ENCODE assay signal across 21 cellular contexts in the genomic region with DNA sequence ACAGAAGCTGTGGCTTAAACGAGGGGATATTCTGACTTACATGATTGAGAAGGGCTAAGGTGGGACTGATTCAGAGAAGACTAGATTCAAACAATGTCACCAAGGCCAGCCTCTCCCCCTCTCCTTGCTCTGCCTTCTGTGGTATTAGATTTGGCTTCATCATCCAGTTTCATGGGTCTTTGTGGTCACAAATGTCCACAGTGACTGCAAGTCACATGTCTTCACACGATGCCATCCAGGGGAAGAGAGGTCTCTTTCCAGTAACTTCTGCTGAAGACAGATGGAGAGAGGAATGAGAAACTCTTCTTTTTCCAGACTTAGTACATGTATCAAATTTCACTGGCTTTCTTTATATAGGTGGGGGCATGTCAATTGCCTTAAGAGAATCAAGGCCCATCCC. TPM values are rescaled to one million over a fixed set of nuclear protein-coding genes. Genes with fewer than 3 reads are reported as not detected.
A peak's percentile ranks its signal among the peaks of the same experiment; 100 is the strongest.
DNase-seq lines count a peak whose midpoint lies in the region; ATAC-seq and TF ChIP-seq lines count a peak whose summit lies in the region.
"Had no signal": no experiment of that assay in that cellular context is flagged by ENCODE, and none has a peak within 500 bp of the region (broad histone marks: within the 10 kb centered on the region; RNA-seq: fewer than 3 reads in every experiment).

No MANE protein-coding gene starts in this region.

- intact Hi-C loops in IMR-90 (cut with micrococcal nuclease): no loop called here

- peaks cover 4% of the 10 kb centered on the region for H3K4me1 Mint-ChIP-seq in activated CD4-positive, alpha-beta memory T cell treated with anti-CD3 and anti-CD28 coated beads, Interleukin-2, amount 10 ng/mL, durations not matched to agents 7 days and 5 days
- H3K4me1 Mint-ChIP-seq: CD4-positive, CD25-positive, alpha-beta regulatory T cell had no signal

- H2AFZ ChIP-seq in ACC112 (ENCODE audit: low read length, unreplicated experiment): peak overlapping the region; percentile 87
- no peak overlapping the region for H2AFZ ChIP-seq in IMR-90 (replicated peaks; ENCODE audit: low read length, poor library complexity)
- H2AFZ ChIP-seq: GM23248 had no signal

- H3K27ac ChIP-seq in ACC112 (ENCODE audit: low read depth, low read length) (no peak overlapping the region), IMR-90 (ENCODE audit: insufficient read depth, low read length) (no peak overlapping the region)
- H3K27ac ChIP-seq: GM23248, KMS-11, SJSA1 had no signal

- DNase-seq in IMR-90: no peak
- DNase-seq in SW480 (ENCODE audit: low spot score): peak; percentile 22
- DNase-seq in myocyte (ENCODE audit: low read depth): peak; percentile 73
- DNase-seq in NCI-H774 (lab: John Stamatoyannopoulos, UW): no peak
- DNase-seq in activated CD4-positive, alpha-beta memory T cell treated with anti-CD3 and anti-CD28 coated beads, Interleukin-2, amount 10 ng/mL, durations not matched to agents 7 days and 5 days: no peak
- no peak for DNase-seq in NCI-H2029 (lab: John Stamatoyannopoulos, UW)
- DNase-seq: 8988T; CD4-positive, CD25-positive, alpha-beta regulatory T cell; COR-L47; DND-41; NCI-H1417; NCI-H1694 treated with DMSO at 0.1 percent for 48 hours; NCI-H446 treated with DMSO at 0.1 percent for 48 hours; NCI-H69 had no signal

- H3K18ac ChIP-seq in IMR-90 (ENCODE audit: low read depth, low read length): no peak overlapping the region; the same call in 1 of the 2 replicates

- no TSS peak for BruUV-seq in IMR-90 (replicated peaks; lab: Mats Ljungman, UMichigan)

- no peak overlapping the region for H3K56ac ChIP-seq in IMR-90 (ENCODE audit: extremely low read depth, insufficient read depth, low read length)

- TF ChIP-seq CTCF in IMR-90 (conservative IDR thresholded peaks at IDR 0.05; ENCODE audit: low read depth, low read length): no peak

- H3K36me3 Mint-ChIP-seq in activated CD4-positive, alpha-beta memory T cell treated with anti-CD3 and anti-CD28 coated beads, Interleukin-2, amount 10 ng/mL, durations not matched to agents 7 days and 5 days (ENCODE audit: low read depth): no peaks in the 10 kb centered on the region
- H3K36me3 Mint-ChIP-seq: CD4-positive, CD25-positive, alpha-beta regulatory T cell had no signal

- no peak overlapping the region for H2BK5ac ChIP-seq in IMR-90 (ENCODE audit: low read depth, low read length, poor library complexity, severe bottlenecking)

- no peak overlapping the region for H4K5ac ChIP-seq in IMR-90 (ENCODE audit: low read depth, low read length)

- no peak for TF ChIP-seq RAD21 in IMR-90 (IDR thresholded peaks at IDR 0.05; ENCODE audit: low read length)

- 0 out of 2 replicates have a peak overlapping the region, but pooled peaks have one; percentile 28 for H3K14ac ChIP-seq in IMR-90 (replicated peaks; ENCODE audit: low read depth, low read length)

- no peak overlapping the region for H2AK9ac ChIP-seq in IMR-90 (replicated peaks; ENCODE audit: low read depth, low read length, poor library complexity)

- peaks cover 15% of the 10 kb centered on the region for H3K4me1 ChIP-seq in ACC112 (ENCODE audit: control insufficient read depth, insufficient read depth, low read length, unreplicated experiment)
- peaks cover 7% of the 10 kb centered on the region for H3K4me1 ChIP-seq in IMR-90 (ENCODE audit: control insufficient read depth, insufficient read depth, low read length)
- H3K4me1 ChIP-seq: HAP-1, SJSA1 had no signal

- H4K8ac ChIP-seq in IMR-90 (ENCODE audit: low read depth in 2 of 2, low read length in 2 of 2): no peak overlapping the region

- no peak overlapping the region for H4K91ac ChIP-seq in IMR-90 (ENCODE audit: insufficient read depth, low read depth, low read length)

- H3K9ac ChIP-seq in IMR-90 (ENCODE audit: low read depth, low read length): no peak overlapping the region
- H3K9ac ChIP-seq: GM23248, KMS-11 had no signal

- H4K20me1 ChIP-seq in IMR-90 (ENCODE audit: insufficient read depth, low read length): no peaks in the 10 kb centered on the region

- H3K27me3 ChIP-seq in ACC112 (ENCODE audit: insufficient read depth, low read length) (peaks cover 13% of the 10 kb centered on the region; the same call in 1 of the 2 replicates), IMR-90 (ENCODE audit: control insufficient read depth, insufficient read depth, low read length) (no peaks in the 10 kb centered on the region)
- H3K27me3 ChIP-seq: SJSA1 had no signal

- POLR2A ChIA-PET in IMR-90 (lab: Charles Lee; ENCODE audit: unreplicated experiment): no interaction called here
- POLR2A ChIA-PET in activated CD4-positive, alpha-beta memory T cell treated with anti-CD3 and anti-CD28 coated beads, Interleukin-2, amount 10 ng/mL, durations not matched to agents 7 days and 5 days (lab: Charles Lee): no interaction called here

- H3K79me2 ChIP-seq in ACC112 (ENCODE audit: control insufficient read depth, insufficient read depth, low read length, unreplicated experiment): no peaks in the 10 kb centered on the region

- peaks cover 33% of the 10 kb centered on the region for H3K27me3 Mint-ChIP-seq in activated CD4-positive, alpha-beta memory T cell treated with anti-CD3 and anti-CD28 coated beads, Interleukin-2, amount 10 ng/mL, durations not matched to agents 7 days and 5 days

- no peak for ATAC-seq in IMR-90 (ENCODE audit: low read depth)
- ATAC-seq: GM12878, Panc1 had no signal

- dilution Hi-C loops in IMR-90 (cut with HindIII; ENCODE audit: low sequenced_read_pairs, unreplicated experiment): no loop called here

- no CpG with 5 or more reads among the region's 2 CpGs for whole genome bisulfite sequencing in IMR-90 (ENCODE audit: extremely low coverage in 2 of 2, insufficient read length in 1 of 2), 2 experiments

- H3K4me2 ChIP-seq in IMR-90 (ENCODE audit: low read depth, low read length): no peak overlapping the region
- H3K4me2 ChIP-seq: KMS-11 had no signal

- H3K36me3 ChIP-seq in ACC112 (ENCODE audit: insufficient read depth, low read length) (no peaks in the 10 kb centered on the region), IMR-90 (ENCODE audit: control insufficient read depth, insufficient read depth, low read length) (no peaks in the 10 kb centered on the region)
- H3K36me3 ChIP-seq: HAP-1, SJSA1 had no signal

- CTCF ChIA-PET in IMR-90 (lab: Yijun Ruan, JAX): no interaction called here
- CTCF ChIA-PET in activated CD4-positive, alpha-beta memory T cell treated with anti-CD3 and anti-CD28 coated beads, Interleukin-2, amount 10 ng/mL, durations not matched to agents 7 days and 5 days (lab: Charles Lee): interaction anchor here (0.6 kb wide), 1 partner anchor 8 kb away, joined by 3 read pairs; no protein-coding TSS in a partner anchor

- H3K9me3 ChIP-seq in IMR-90 (ENCODE audit: control insufficient read depth, insufficient read depth, low read length): no peaks in the 10 kb centered on the region; the same call in 1 of the 2 replicates
- H3K9me3 ChIP-seq: HAP-1, SJSA1 had no signal

- H2BK20ac ChIP-seq in IMR-90 (ENCODE audit: low read depth, low read length): no peak overlapping the region

- no peak overlapping the region for H2BK15ac ChIP-seq in IMR-90 (ENCODE audit: low read depth, low read length)

- no peak for TF ChIP-seq POLR2A in IMR-90 (IDR thresholded peaks at IDR 0.05; ENCODE audit: low read depth, low read length)

- H3K4ac ChIP-seq in IMR-90 (ENCODE audit: low read depth, low read length): no peak overlapping the region

- no peaks in the 10 kb centered on the region for H3K79me1 ChIP-seq in IMR-90 (ENCODE audit: low read depth in 1 of 2, low read length in 2 of 2)

- H2BK120ac ChIP-seq in IMR-90 (ENCODE audit: low read depth, low read length): 0 out of 2 replicates have a peak overlapping the region, but pooled peaks have one; percentile 26

- H3K27ac Mint-ChIP-seq in activated CD4-positive, alpha-beta memory T cell treated with anti-CD3 and anti-CD28 coated beads, Interleukin-2, amount 10 ng/mL, durations not matched to agents 7 days and 5 days: no peak overlapping the region
- H3K27ac Mint-ChIP-seq: CD4-positive, CD25-positive, alpha-beta regulatory T cell had no signal

- in situ Hi-C loops in IMR-90 (cut with MboI; ENCODE audit: low sequenced_read_pairs): no loop called here

- no peak overlapping the region for H3K4me3 Mint-ChIP-seq in activated CD4-positive, alpha-beta memory T cell treated with anti-CD3 and anti-CD28 coated beads, Interleukin-2, amount 10 ng/mL, durations not matched to agents 7 days and 5 days
- H3K4me3 Mint-ChIP-seq: CD4-positive, CD25-positive, alpha-beta regulatory T cell had no signal

- H3K4me3 ChIP-seq in ACC112 (ENCODE audit: low read depth, low read length) (no peak overlapping the region), IMR-90 (ENCODE audit: insufficient read depth, low read depth, low read length) (no peak overlapping the region)
- H3K4me3 ChIP-seq: GM12878, GM23248, HAP-1, SJSA1 had no signal

- peak overlapping the region; percentile 65; the same call in 1 of the 2 replicates for H2AK5ac ChIP-seq in IMR-90 (ENCODE audit: low read depth, low read length)

- no peaks in the 10 kb centered on the region for H3K9me3 Mint-ChIP-seq in activated CD4-positive, alpha-beta memory T cell treated with anti-CD3 and anti-CD28 coated beads, Interleukin-2, amount 10 ng/mL, durations not matched to agents 7 days and 5 days
- H3K9me3 Mint-ChIP-seq: CD4-positive, CD25-positive, alpha-beta regulatory T cell had no signal

- no peaks in the 10 kb centered on the region for H3K9me1 ChIP-seq in IMR-90 (ENCODE audit: insufficient read depth, low read length)

- H3K23ac ChIP-seq in IMR-90 (ENCODE audit: low read depth, low read length): no peak overlapping the region

TF ChIP-seq in IMR-90, 13 proteins besides CTCF, POLR2A, EP300 and RAD21 (continues in another document):
- TF ChIP-seq CHD1 (IDR thresholded peaks at IDR 0.05; ENCODE audit: low read depth, low read length) (no peak), CEBPB (IDR thresholded peaks at IDR 0.05; ENCODE audit: low read depth, low read length) (no peak), MAFK (IDR thresholded peaks at IDR 0.05; ENCODE audit: low read depth, low read length) (no peak), SMC3 (IDR thresholded peaks at IDR 0.05; ENCODE audit: low read depth, low read length) (no peak), RCOR1 (IDR thresholded peaks at IDR 0.05; ENCODE audit: insufficient replicate concordance, low read length) (no peak)
- TF ChIP-seq, protein P1, sequence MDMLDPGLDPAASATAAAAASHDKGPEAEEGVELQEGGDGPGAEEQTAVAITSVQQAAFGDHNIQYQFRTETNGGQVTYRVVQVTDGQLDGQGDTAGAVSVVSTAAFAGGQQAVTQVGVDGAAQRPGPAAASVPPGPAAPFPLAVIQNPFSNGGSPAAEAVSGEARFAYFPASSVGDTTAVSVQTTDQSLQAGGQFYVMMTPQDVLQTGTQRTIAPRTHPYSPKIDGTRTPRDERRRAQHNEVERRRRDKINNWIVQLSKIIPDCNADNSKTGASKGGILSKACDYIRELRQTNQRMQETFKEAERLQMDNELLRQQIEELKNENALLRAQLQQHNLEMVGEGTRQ (IDR thresholded peaks at IDR 0.05; ENCODE audit: low read depth, low read length): no peak

RNA-seq across cellular contexts. Expression of a gene that starts 57.2 kb away (rescaled TPM):
- total RNA-seq in IMR-90 (2012; rRNA removed) (not detected in 2 replicates), myocyte (not detected in 2 replicates)
- not detected in 2 replicates for polyA plus RNA-seq in IMR-90 (2012; rRNA removed)
- not detected in 2 replicates for polyA plus RNA-seq in IMR-90 (2012; cell fraction: cytosol; rRNA removed)
- 0.05 TPM in 1 of 2 replicates, not detected in the other for polyA plus RNA-seq in IMR-90 (2012; cell fraction: nucleus; rRNA removed; ENCODE audit: low replicate concordance)
- not detected for polyA plus RNA-seq in myocyte (2012)
- not detected for total RNA-seq in activated CD4-positive, alpha-beta memory T cell treated with anti-CD3 and anti-CD28 coated beads, Interleukin-2, amount 10 ng/mL, durations not matched to agents 7 days and 5 days
- total RNA-seq: CD4-positive, CD25-positive, alpha-beta regulatory T cell; GM23248; SJSA1 had no signal
- polyA plus RNA-seq: CD4-positive, CD25-positive, alpha-beta regulatory T cell; GM23248 had no signal

Comparison
In these comparisons a context has a peak if more than half of its experiments do, and no peak if none do; other contexts are left out.
1. DNase-seq: peak in SW480 (single experiment) and myocyte (single experiment); none in IMR-90 (single experiment), NCI-H774 (single experiment), activated CD4-positive, alpha-beta memory T cell treated with anti-CD3 and anti-CD28 coated beads, Interleukin-2, amount 10 ng/mL, durations not matched to agents 7 days and 5 days (single experiment) and NCI-H2029 (single experiment).